19 cellular contexts compared by ENCODE assay signal in genomic region chr6:81777586-81778268, GRCh38. TPM values are rescaled to one million over a fixed set of nuclear protein-coding genes. Genes with fewer than 3 reads are reported as not detected.
DNase-seq lines count a peak whose midpoint lies in the region; ATAC-seq, FAIRE-seq and TF ChIP-seq lines count a peak whose summit lies in the region.
"Had no signal": no experiment of that assay in that cellular context is flagged by ENCODE, and none has a peak within 500 bp of the region (broad histone marks: within the 10 kb centered on the region; RNA-seq: fewer than 3 reads in every experiment).

No MANE protein-coding gene starts in this region.

- POLR2A ChIA-PET in IMR-90 (lab: Charles Lee; ENCODE audit: unreplicated experiment): no interaction called here

- H3K4ac ChIP-seq in IMR-90 (ENCODE audit: low read depth, low read length) (no peak overlapping the region), neuronal stem cell (ENCODE audit: low read length) (no peak overlapping the region)

- H3K27ac ChIP-seq in IMR-90 (ENCODE audit: insufficient read depth, low read length): no peak overlapping the region
- no peak overlapping the region for H3K27ac ChIP-seq in astrocyte (ENCODE audit: low read depth, low read length)
- no peak overlapping the region for H3K27ac ChIP-seq in right atrium auricular region
- no peak overlapping the region for H3K27ac ChIP-seq in neuronal stem cell (replicated peaks; ENCODE audit: low read length)
- H3K27ac ChIP-seq: C4-2B, GM23248 had no signal

- H2AK9ac ChIP-seq in IMR-90 (replicated peaks; ENCODE audit: low read depth, low read length, poor library complexity): no peak overlapping the region

- WGBS in IMR-90 (ENCODE audit: extremely low coverage in 2 of 2, insufficient read length in 1 of 2), 2 experiments: no CpG with 5 or more reads among the region's 2 CpGs
- WGBS in neuronal stem cell (ENCODE audit: extremely low coverage in 2 of 2, insufficient read length in 2 of 2, insufficient replicate concordance in 1 of 2), 2 donors: no CpG with 5 or more reads among the region's 2 CpGs

- no peak overlapping the region for H3K4me3 ChIP-seq in IMR-90 (ENCODE audit: insufficient read depth, low read depth, low read length)
- H3K4me3 ChIP-seq in astrocyte (ENCODE audit: insufficient read depth, low read depth, low read length): no peak overlapping the region
- no peak overlapping the region for H3K4me3 ChIP-seq in right atrium auricular region
- H3K4me3 ChIP-seq in neuronal stem cell (ENCODE audit: low read length in 2 of 2): no peak overlapping the region
- H3K4me3 ChIP-seq: GM23248 had no signal

- no peaks in the 10 kb centered on the region for H3K27me3 Mint-ChIP-seq in astrocyte (ENCODE audit: low read depth, unreplicated experiment)

- intact Hi-C loops in IMR-90 (cut with micrococcal nuclease): no loop called here

- H4K8ac ChIP-seq in IMR-90 (ENCODE audit: low read depth in 2 of 2, low read length in 2 of 2): no peak overlapping the region
- no peak overlapping the region for H4K8ac ChIP-seq in neuronal stem cell (ENCODE audit: low read depth, low read length)

- no peak overlapping the region for H4K5ac ChIP-seq in IMR-90 (ENCODE audit: low read depth, low read length)

- no peak overlapping the region for H2BK5ac ChIP-seq in IMR-90 (ENCODE audit: low read depth, low read length, poor library complexity, severe bottlenecking)
- no peak overlapping the region for H2BK5ac ChIP-seq in neuronal stem cell (ENCODE audit: low read length)

- H2AFZ ChIP-seq in IMR-90 (replicated peaks; ENCODE audit: low read length, poor library complexity) (peak overlapping the region; percentile 14), astrocyte (ENCODE audit: low read depth, low read length) (no peak overlapping the region), neuronal stem cell (ENCODE audit: low read length) (no peak overlapping the region)
- H2AFZ ChIP-seq: GM23248 had no signal

- BruUV-seq in IMR-90 (replicated peaks; lab: Mats Ljungman, UMichigan): no TSS peak

- no peak overlapping the region for H2BK12ac ChIP-seq in neuronal stem cell (ENCODE audit: low read length)

- H3K9ac ChIP-seq in IMR-90 (ENCODE audit: low read depth, low read length) (no peak overlapping the region), astrocyte (ENCODE audit: low read length) (no peak overlapping the region), neuronal stem cell (ENCODE audit: low read depth, low read length, poor library complexity) (no peak overlapping the region)
- H3K9ac ChIP-seq: GM23248 had no signal

- H3K9me3 ChIP-seq in IMR-90 (ENCODE audit: control insufficient read depth, insufficient read depth, low read length) (no peaks in the 10 kb centered on the region), astrocyte (ENCODE audit: insufficient read depth, low read depth, low read length) (no peaks in the 10 kb centered on the region), right atrium auricular region (no peaks in the 10 kb centered on the region), neuronal stem cell (replicated peaks in 1 of 2; ENCODE audit: control insufficient read depth in 2 of 2, insufficient read depth in 1 of 2, low read depth in 1 of 2, low read length in 2 of 2) (no peaks in the 10 kb centered on the region)

- TF ChIP-seq CTCF in IMR-90 (conservative IDR thresholded peaks at IDR 0.05; ENCODE audit: low read depth, low read length) (no peak), astrocyte (IDR thresholded peaks at IDR 0.05; ENCODE audit: insufficient read depth, low read depth, low read length) (no peak), right atrium auricular region (IDR thresholded peaks at IDR 0.05) (no peak)

- peaks cover 26% of the 10 kb centered on the region for H3K4me1 Mint-ChIP-seq in astrocyte (ENCODE audit: low read depth, unreplicated experiment)

- H3K4me2 ChIP-seq in IMR-90 (ENCODE audit: low read depth, low read length) (no peak overlapping the region), astrocyte (ENCODE audit: low read length) (no peak overlapping the region), neuronal stem cell (ENCODE audit: insufficient read depth, low read length, poor library complexity, severe bottlenecking) (no peak overlapping the region)

- TF ChIP-seq POLR2A in IMR-90 (IDR thresholded peaks at IDR 0.05; ENCODE audit: low read depth, low read length): no peak

- no peaks in the 10 kb centered on the region for H3K79me2 ChIP-seq in astrocyte (ENCODE audit: insufficient read depth, low read length)

- H3K9me3 Mint-ChIP-seq in astrocyte (ENCODE audit: unreplicated experiment): peaks cover 1% of the 10 kb centered on the region

- H3K36me3 ChIP-seq in IMR-90 (ENCODE audit: control insufficient read depth, insufficient read depth, low read length) (no peaks in the 10 kb centered on the region), astrocyte (ENCODE audit: insufficient read depth, low read length) (no peaks in the 10 kb centered on the region), right atrium auricular region (no peaks in the 10 kb centered on the region), neuronal stem cell (replicated peaks in 1 of 2; ENCODE audit: control insufficient read depth in 2 of 2, insufficient read depth in 2 of 2, low read length in 2 of 2) (no peaks in the 10 kb centered on the region)

- H2BK20ac ChIP-seq in IMR-90 (ENCODE audit: low read depth, low read length): no peak overlapping the region

- peak overlapping the region; percentile 62 for H3K27ac Mint-ChIP-seq in astrocyte (ENCODE audit: unreplicated experiment)

- H3K18ac ChIP-seq in IMR-90 (ENCODE audit: low read depth, low read length) (no peak overlapping the region), neuronal stem cell (ENCODE audit: low read length) (no peak overlapping the region)

- H3K14ac ChIP-seq in IMR-90 (replicated peaks; ENCODE audit: low read depth, low read length): no peak overlapping the region
- no peak overlapping the region for H3K14ac ChIP-seq in neuronal stem cell (ENCODE audit: low read length)

- dilution Hi-C loops in IMR-90 (cut with HindIII; ENCODE audit: low sequenced_read_pairs, unreplicated experiment): no loop called here

- H4K91ac ChIP-seq in IMR-90 (ENCODE audit: insufficient read depth, low read depth, low read length) (no peak overlapping the region), neuronal stem cell (ENCODE audit: low read depth, low read length, poor library complexity) (no peak overlapping the region)

- H2BK120ac ChIP-seq in IMR-90 (ENCODE audit: low read depth, low read length) (no peak overlapping the region), neuronal stem cell (ENCODE audit: low read depth, low read length) (no peak overlapping the region)

- no peak overlapping the region for H2BK15ac ChIP-seq in IMR-90 (ENCODE audit: low read depth, low read length)
- H2BK15ac ChIP-seq in neuronal stem cell (ENCODE audit: low read length): no peak overlapping the region

- DNase-seq in COLO829 (ENCODE audit: low spot score) (peak; percentile 51), IMR-90 (no peak), astrocyte (ENCODE audit: low read depth) (no peak), renal cortical epithelial cell (ENCODE audit: low read depth) (peak; percentile 21), right atrium auricular region (ENCODE audit: low spot score) (no peak), neuronal stem cell (ENCODE audit: low spot score) (no peak), SHP77 treated with DMSO at 0.1 percent for 48 hours (lab: John Stamatoyannopoulos, UW) (no peak)
- DNase-seq: ACHN, GF-D8, GM23248, HCEC 1CT, Kasumi-1, NCI-H1092 treated with DMSO at 0.1 percent for 48 hours, NCI-H1694, NCI-H526 treated with DMSO at 0.1 percent for 48 hours, SHP77 had no signal

- no peaks in the 10 kb centered on the region for H3K9me1 ChIP-seq in IMR-90 (ENCODE audit: insufficient read depth, low read length)

- TF ChIP-seq RAD21 in IMR-90 (IDR thresholded peaks at IDR 0.05; ENCODE audit: low read length): no peak

- in situ Hi-C loops in IMR-90 (cut with MboI; ENCODE audit: low sequenced_read_pairs): no loop called here

- H3K23ac ChIP-seq in IMR-90 (ENCODE audit: low read depth, low read length): no peak overlapping the region
- H3K23ac ChIP-seq in neuronal stem cell (ENCODE audit: low read depth, low read length, poor library complexity): no peak overlapping the region

- H3K56ac ChIP-seq in IMR-90 (ENCODE audit: extremely low read depth, insufficient read depth, low read length): no peak overlapping the region

- CTCF ChIA-PET in IMR-90 (lab: Yijun Ruan, JAX): interaction anchor here (1.4 kb wide), 1 partner anchor 15 kb away, joined by 4 read pairs; no protein-coding TSS in a partner anchor

- H3K36me3 Mint-ChIP-seq in astrocyte (ENCODE audit: low read depth, unreplicated experiment): no peaks in the 10 kb centered on the region

- no peak overlapping the region for H3K4me3 Mint-ChIP-seq in astrocyte (ENCODE audit: unreplicated experiment)

- H3K27me3 ChIP-seq in IMR-90 (ENCODE audit: control insufficient read depth, insufficient read depth, low read length): no peaks in the 10 kb centered on the region
- no peaks in the 10 kb centered on the region for H3K27me3 ChIP-seq in astrocyte (ENCODE audit: insufficient read depth, low read length)
- H3K27me3 ChIP-seq in right atrium auricular region: no peaks in the 10 kb centered on the region
- H3K27me3 ChIP-seq in neuronal stem cell (ENCODE audit: control insufficient read depth in 3 of 3, insufficient read depth in 3 of 3, low read depth in 1 of 3, low read length in 3 of 3): no peaks in the 10 kb centered on the region

- ATAC-seq in IMR-90 (ENCODE audit: low read depth): no peak

- no peaks in the 10 kb centered on the region for H4K20me1 ChIP-seq in IMR-90 (ENCODE audit: insufficient read depth, low read length)
- H4K20me1 ChIP-seq in astrocyte (ENCODE audit: insufficient read depth, low read length): no peaks in the 10 kb centered on the region

- no peaks in the 10 kb centered on the region for H3K79me1 ChIP-seq in IMR-90 (ENCODE audit: low read depth in 1 of 2, low read length in 2 of 2)
- H3K79me1 ChIP-seq in neuronal stem cell (ENCODE audit: low read depth, low read length): no peaks in the 10 kb centered on the region

- FAIRE-seq in astrocyte (lab: Jason Lieb, UNC): no peak
- FAIRE-seq: GM19239, HTR-8/SVneo had no signal

- H3K4me1 ChIP-seq in IMR-90 (ENCODE audit: control insufficient read depth, insufficient read depth, low read length) (no peaks in the 10 kb centered on the region), astrocyte (ENCODE audit: insufficient read depth, low read length) (no peaks in the 10 kb centered on the region), right atrium auricular region (no peaks in the 10 kb centered on the region), neuronal stem cell (ENCODE audit: control insufficient read depth in 2 of 2, insufficient read depth in 1 of 2, low read depth in 1 of 2, low read length in 2 of 2) (no peaks in the 10 kb centered on the region)

- H2AK5ac ChIP-seq in IMR-90 (ENCODE audit: low read depth, low read length): no peak overlapping the region
- no peak overlapping the region for H2AK5ac ChIP-seq in neuronal stem cell (ENCODE audit: low read depth, low read length)

RNA-seq across cellular contexts. Expression of gene TENT5A, which starts 25.2 kb away (rescaled TPM):
- total RNA-seq in IMR-90 (2012; rRNA removed) (10.8 and 16.9 TPM in 2 replicates), astrocyte (17.8 and 19.7 TPM in 2 replicates), renal cortical epithelial cell (2.6 and 7.3 TPM in 2 replicates), right atrium auricular region (10 to 100 TPM; 21.1 to 22.0 TPM)
- 3.5 and 3.9 TPM in 2 replicates for polyA plus RNA-seq in IMR-90 (2012; rRNA removed)
- 1.6 and 2.1 TPM in 2 replicates for polyA plus RNA-seq in IMR-90 (2012; cell fraction: cytosol; rRNA removed)
- 6.7 and 15.5 TPM in 2 replicates for polyA plus RNA-seq in IMR-90 (2012; cell fraction: nucleus; rRNA removed; ENCODE audit: low replicate concordance)
- polyA plus RNA-seq in neuronal stem cell (2013, experiment 1 of 2): 0.95 TPM
- polyA plus RNA-seq in neuronal stem cell (2013, experiment 2 of 2): 1.1 TPM

Comparison
In these comparisons a context has a peak if more than half of its experiments do, and no peak if none do; other contexts are left out.
1. DNase-seq: peak in COLO829 (single experiment) and renal cortical epithelial cell (single experiment); none in IMR-90 (single experiment), astrocyte (single experiment), right atrium auricular region (single experiment), neuronal stem cell (single experiment) and SHP77 treated with DMSO at 0.1 percent for 48 hours (single experiment).